Comparison of ENCODE assay signal across 8 cellular contexts in the genomic region with DNA sequence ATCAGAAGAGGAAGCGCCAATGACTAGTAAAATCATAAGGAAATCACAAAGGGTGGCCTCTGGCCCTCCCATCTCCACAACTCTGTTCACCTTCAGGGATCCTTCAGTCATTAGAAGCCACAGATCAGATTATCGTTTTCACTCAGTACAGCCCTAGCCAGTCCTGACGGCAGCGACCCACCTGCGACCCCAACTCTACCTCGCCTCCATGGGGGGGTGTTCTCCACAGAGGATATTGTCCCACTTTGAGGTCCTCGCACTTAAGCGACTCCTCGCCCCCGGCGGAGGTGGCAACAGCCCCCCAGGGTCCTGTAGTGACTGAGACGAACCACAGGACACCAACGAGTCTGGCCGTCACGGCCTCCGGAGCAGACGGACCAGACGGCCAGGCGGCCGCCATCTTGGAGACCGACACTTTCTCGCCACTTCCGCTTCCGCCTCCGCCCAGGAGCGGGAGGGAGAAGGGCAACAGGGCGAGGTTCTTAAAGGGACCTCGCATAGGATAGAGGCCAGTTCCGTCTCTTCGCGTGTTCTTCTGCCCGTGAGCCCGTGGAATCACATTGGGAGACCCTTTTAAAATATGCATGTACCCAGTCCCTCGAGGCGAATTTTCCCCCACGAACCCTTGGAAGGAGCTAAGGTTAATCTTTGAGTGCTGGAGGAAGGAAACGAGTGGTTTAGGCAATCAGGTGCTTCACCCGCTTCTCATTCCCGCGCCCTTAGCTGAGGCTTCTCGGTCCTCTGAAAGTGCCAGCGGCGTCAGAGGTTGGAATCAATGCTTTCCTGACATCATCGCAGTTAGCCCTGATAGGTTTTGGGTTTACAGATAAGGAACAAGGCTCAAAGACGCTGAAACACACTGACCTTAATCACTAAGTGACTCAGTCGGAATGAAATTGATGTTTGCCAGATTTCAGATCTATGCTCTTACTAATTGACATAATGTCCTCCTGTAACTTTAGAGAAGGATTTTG. TPM values are rescaled to one million over a fixed set of nuclear protein-coding genes. Genes with fewer than 3 reads are reported as not detected.
DNase-seq lines count a peak whose midpoint lies in the region; ATAC-seq and TF ChIP-seq lines count a peak whose summit lies in the region.

A gene (minus strand): TSS at position 421 of the 974 bp plus-strand sequence. CDS start 21 bp downstream, at position 400.

- peaks cover 24% of the 10 kb centered on the region for H3K4me1 Mint-ChIP-seq in activated T-cell treated with anti-CD3 and anti-CD28 coated beads, Interleukin-2, amount 50 U/mL, for 24 hours (ENCODE audit: low read depth)

- H3K36me3 Mint-ChIP-seq in activated T-cell treated with anti-CD3 and anti-CD28 coated beads, Interleukin-2, amount 50 U/mL, for 24 hours (ENCODE audit: low read depth), result peaks cover 39% of the 10 kb centered on the region

- H3K9me3 Mint-ChIP-seq in activated T-cell treated with anti-CD3 and anti-CD28 coated beads, Interleukin-2, amount 50 U/mL, for 24 hours, result no peaks in the 10 kb centered on the region

- peak within 1 kb of the TSS; percentile 89 for H2AFZ ChIP-seq in PC-9

- H3K9me2 ChIP-seq in PC-9 (ENCODE audit: insufficient read depth), result no peaks in the 10 kb centered on the region

- no peak for TF ChIP-seq RAD21 in Ishikawa (IDR thresholded peaks at IDR 0.05; ENCODE audit: low read depth)

- no peaks in the 10 kb centered on the region for H3K27me3 ChIP-seq in PC-9 (ENCODE audit: insufficient read depth, low read depth)
- H3K27me3 ChIP-seq in muscle layer of colon (ENCODE audit: control insufficient read depth in 1 of 2, insufficient read depth in 2 of 2, low read length in 2 of 2), result no peaks in the 10 kb centered on the region

- peak; percentile 92 for DNase-seq in DMS114 treated with DMSO at 0.1 percent for 48 hours (lab: John Stamatoyannopoulos, UW; ENCODE audit: unreplicated experiment)
- DNase-seq in PC-9, result peak; percentile 87 to 90
- peak; percentile 91 for DNase-seq in activated T-cell treated with anti-CD3 and anti-CD28 coated beads, Interleukin-2, amount 50 U/mL, for 24 hours
- DNase-seq in stimulated activated CD8-positive, alpha-beta memory T cell treated with anti-CD3 and anti-CD28 coated beads, Interleukin-7, amount 100 ng/mL, for 24 hours (ENCODE audit: low read depth), result peak; percentile 76

- peaks cover 8% of the 10 kb centered on the region for H3F3A ChIP-seq in PC-9 (ENCODE audit: insufficient read depth, low read depth)

- BruUV-seq in PC-9 (replicated peaks; lab: Mats Ljungman, UMichigan), result no TSS peak

- TF ChIP-seq EP300 in Ishikawa (IDR thresholded peaks at IDR 0.05; ENCODE audit: borderline replicate concordance), result no peak

- peak within 1 kb of the TSS; percentile 89 for H3K4me2 ChIP-seq in PC-9

- H3K27ac ChIP-seq in PC-9 (peak within 1 kb of the TSS; percentile 74), muscle layer of colon (ENCODE audit: low read depth, low read length) (peak within 1 kb of the TSS; percentile 98)

- peak within 1 kb of the TSS; percentile 100 for H3K27ac Mint-ChIP-seq in activated T-cell treated with anti-CD3 and anti-CD28 coated beads, Interleukin-2, amount 50 U/mL, for 24 hours

- H3K4me1 ChIP-seq in PC-9 (replicated peaks; ENCODE audit: insufficient read depth), result peaks cover 28% of the 10 kb centered on the region; the same call in 1 of the 2 replicates
- peaks cover 12% of the 10 kb centered on the region for H3K4me1 ChIP-seq in muscle layer of colon (ENCODE audit: insufficient read depth, low read length)

- no peaks in the 10 kb centered on the region for H3K9me3 ChIP-seq in PC-9 (ENCODE audit: insufficient read depth, low read depth)
- no peaks in the 10 kb centered on the region for H3K9me3 ChIP-seq in muscle layer of colon (ENCODE audit: low read length)

- H3K27me3 Mint-ChIP-seq in activated T-cell treated with anti-CD3 and anti-CD28 coated beads, Interleukin-2, amount 50 U/mL, for 24 hours, result no peaks in the 10 kb centered on the region

- peak; percentile 100 for ATAC-seq in GM21576 (IDR thresholded peaks at IDR 0.05; ENCODE audit: unreplicated experiment)
- peak; percentile 99 for ATAC-seq in esophagus mucosa

- peak within 1 kb of the TSS; percentile 98 for H3K4me3 Mint-ChIP-seq in activated T-cell treated with anti-CD3 and anti-CD28 coated beads, Interleukin-2, amount 50 U/mL, for 24 hours

- H3K36me3 ChIP-seq in PC-9 (ENCODE audit: low read depth), result peaks cover 5% of the 10 kb centered on the region; the same call in 1 of the 2 replicates
- H3K36me3 ChIP-seq in muscle layer of colon (ENCODE audit: insufficient read depth, low read length), result no peaks in the 10 kb centered on the region

- intact Hi-C loops in PC-9 (cut with micrococcal nuclease; ENCODE audit: unreplicated experiment), result loop anchor here (1.0 kb wide), 1 partner anchor 17 kb away; a partner anchor contains a TSS

- H3K79me2 ChIP-seq in PC-9 (ENCODE audit: low read depth), result peaks cover 47% of the 10 kb centered on the region

- CTCF ChIA-PET in PC-9 (lab: Charles Lee), result no interaction called here

- TF ChIP-seq CTCF in PC-9 (conservative IDR thresholded peaks at IDR 0.05), result no peak

- H3K4me3 ChIP-seq in PC-9 (peak within 1 kb of the TSS; percentile 95), muscle layer of colon (ENCODE audit: low read depth in 1 of 2, low read length in 2 of 2) (peak within 1 kb of the TSS; percentile 98)

- peak within 1 kb of the TSS; percentile 95 for H3K9ac ChIP-seq in muscle layer of colon (ENCODE audit: low read length)

- POLR2A ChIA-PET in PC-9 (lab: Charles Lee; ENCODE audit: unreplicated experiment), result interaction anchor here (0.6 kb wide), 3 partner anchors 12 to 88 kb away, joined by 3 to 7 read pairs (median 4); no protein-coding TSS in a partner anchor

- H4K20me1 ChIP-seq in PC-9 (ENCODE audit: insufficient read depth), result no peaks in the 10 kb centered on the region

TF ChIP-seq in Ishikawa, 13 proteins besides CTCF, POLR2A, EP300 and RAD21:
- TF ChIP-seq, protein P1, sequence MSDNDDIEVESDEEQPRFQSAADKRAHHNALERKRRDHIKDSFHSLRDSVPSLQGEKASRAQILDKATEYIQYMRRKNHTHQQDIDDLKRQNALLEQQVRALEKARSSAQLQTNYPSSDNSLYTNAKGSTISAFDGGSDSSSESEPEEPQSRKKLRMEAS (IDR thresholded peaks at IDR 0.05), result peak; percentile 96
- TF ChIP-seq ZBTB7A (IDR thresholded peaks at IDR 0.05; ENCODE audit: low read depth) (peak; percentile 80; the same call in 1 of the 2 replicates), TEAD4 (IDR thresholded peaks at IDR 0.05) (no peak), TAF1 (IDR thresholded peaks at IDR 0.05; ENCODE audit: low read depth) (peak; percentile 99), CEBPB (IDR thresholded peaks at IDR 0.05) (0 out of 2 replicates have a peak, but pooled peaks have one; percentile 18), FOXM1 (IDR thresholded peaks at IDR 0.05; ENCODE audit: borderline replicate concordance, low read depth) (no peak), TCF12 (IDR thresholded peaks at IDR 0.05; ENCODE audit: low read depth) (peak; percentile 61; the same call in 1 of the 2 replicates), NFIC (IDR thresholded peaks at IDR 0.05) (peak; percentile 10; the same call in 1 of the 2 replicates), CREB1 (IDR thresholded peaks at IDR 0.05; ENCODE audit: low read depth) (peak; percentile 22), EGR1 (IDR thresholded peaks at IDR 0.05) (0 out of 2 replicates have a peak, but pooled peaks have one; percentile 37), YY1 (IDR thresholded peaks at IDR 0.05; ENCODE audit: low read depth) (peak; percentile 99)
- TF ChIP-seq, protein P2, sequence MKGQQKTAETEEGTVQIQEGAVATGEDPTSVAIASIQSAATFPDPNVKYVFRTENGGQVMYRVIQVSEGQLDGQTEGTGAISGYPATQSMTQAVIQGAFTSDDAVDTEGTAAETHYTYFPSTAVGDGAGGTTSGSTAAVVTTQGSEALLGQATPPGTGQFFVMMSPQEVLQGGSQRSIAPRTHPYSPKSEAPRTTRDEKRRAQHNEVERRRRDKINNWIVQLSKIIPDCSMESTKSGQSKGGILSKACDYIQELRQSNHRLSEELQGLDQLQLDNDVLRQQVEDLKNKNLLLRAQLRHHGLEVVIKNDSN (IDR thresholded peaks at IDR 0.05), result no peak
- TF ChIP-seq, protein P3, sequence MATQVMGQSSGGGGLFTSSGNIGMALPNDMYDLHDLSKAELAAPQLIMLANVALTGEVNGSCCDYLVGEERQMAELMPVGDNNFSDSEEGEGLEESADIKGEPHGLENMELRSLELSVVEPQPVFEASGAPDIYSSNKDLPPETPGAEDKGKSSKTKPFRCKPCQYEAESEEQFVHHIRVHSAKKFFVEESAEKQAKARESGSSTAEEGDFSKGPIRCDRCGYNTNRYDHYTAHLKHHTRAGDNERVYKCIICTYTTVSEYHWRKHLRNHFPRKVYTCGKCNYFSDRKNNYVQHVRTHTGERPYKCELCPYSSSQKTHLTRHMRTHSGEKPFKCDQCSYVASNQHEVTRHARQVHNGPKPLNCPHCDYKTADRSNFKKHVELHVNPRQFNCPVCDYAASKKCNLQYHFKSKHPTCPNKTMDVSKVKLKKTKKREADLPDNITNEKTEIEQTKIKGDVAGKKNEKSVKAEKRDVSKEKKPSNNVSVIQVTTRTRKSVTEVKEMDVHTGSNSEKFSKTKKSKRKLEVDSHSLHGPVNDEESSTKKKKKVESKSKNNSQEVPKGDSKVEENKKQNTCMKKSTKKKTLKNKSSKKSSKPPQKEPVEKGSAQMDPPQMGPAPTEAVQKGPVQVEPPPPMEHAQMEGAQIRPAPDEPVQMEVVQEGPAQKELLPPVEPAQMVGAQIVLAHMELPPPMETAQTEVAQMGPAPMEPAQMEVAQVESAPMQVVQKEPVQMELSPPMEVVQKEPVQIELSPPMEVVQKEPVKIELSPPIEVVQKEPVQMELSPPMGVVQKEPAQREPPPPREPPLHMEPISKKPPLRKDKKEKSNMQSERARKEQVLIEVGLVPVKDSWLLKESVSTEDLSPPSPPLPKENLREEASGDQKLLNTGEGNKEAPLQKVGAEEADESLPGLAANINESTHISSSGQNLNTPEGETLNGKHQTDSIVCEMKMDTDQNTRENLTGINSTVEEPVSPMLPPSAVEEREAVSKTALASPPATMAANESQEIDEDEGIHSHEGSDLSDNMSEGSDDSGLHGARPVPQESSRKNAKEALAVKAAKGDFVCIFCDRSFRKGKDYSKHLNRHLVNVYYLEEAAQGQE (IDR thresholded peaks at IDR 0.05; ENCODE audit: low read depth), result no peak

RNA-seq across cellular contexts. Expression of the gene that starts here (rescaled TPM):
- total RNA-seq in PC-9 (2021) (36.8 and 42.0 TPM in 2 replicates), esophagus mucosa (18.9 TPM)

Comparison
In these comparisons a context has a peak if more than half of its experiments do, and no peak if none do; other contexts are left out.
1. Peak in every context shown above with its lines: DNase-seq, ATAC-seq, H3K4me3 ChIP-seq and H3K27ac ChIP-seq.